1 cellular context compared by ENCODE assay signal in the genomic region with DNA sequence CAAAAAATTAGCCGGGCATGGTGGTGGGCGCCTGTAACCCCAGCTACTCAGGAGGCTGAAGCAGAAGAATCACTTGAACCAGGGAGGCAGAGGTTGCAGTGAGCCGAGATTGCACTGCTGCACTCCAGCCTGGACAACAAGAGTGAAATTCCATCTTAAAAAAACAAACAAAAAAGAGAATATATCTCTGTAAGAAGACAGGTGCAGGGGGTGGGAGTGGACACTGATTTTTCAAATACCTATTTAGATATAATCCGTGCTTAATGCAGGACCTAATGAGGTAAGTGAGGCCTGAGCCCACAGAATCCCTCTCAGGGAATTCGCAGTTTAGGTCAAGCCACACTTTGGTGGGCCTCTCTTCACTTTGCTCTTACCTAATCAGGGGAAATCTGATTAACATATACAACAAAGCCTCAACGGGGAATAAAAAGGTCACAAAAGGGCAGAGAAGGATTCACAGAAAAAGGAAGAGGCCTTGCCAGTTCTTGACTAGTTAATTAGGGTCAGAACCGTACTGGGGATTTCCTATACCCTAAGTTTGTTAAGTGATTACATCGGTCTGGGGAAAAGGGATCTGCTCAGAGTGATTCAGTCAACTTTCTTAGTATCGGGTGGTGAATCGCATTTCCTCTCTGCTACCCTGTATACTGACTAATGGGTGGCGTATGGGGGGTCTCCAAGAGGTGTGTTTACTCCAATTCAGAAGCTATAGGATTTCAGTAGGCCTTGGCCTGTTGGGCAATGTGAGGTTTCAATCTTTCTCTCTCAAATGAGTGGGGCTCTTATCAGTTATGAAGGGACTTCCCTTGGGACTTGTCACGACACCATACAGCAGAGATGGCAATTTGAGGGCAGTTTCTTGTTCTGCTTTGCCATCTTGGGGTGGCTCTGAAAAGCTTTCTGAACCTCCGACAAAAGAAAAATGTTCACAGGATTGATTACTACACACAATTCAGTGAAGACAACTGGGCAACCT.
TF ChIP-seq lines count a peak whose summit lies in the region.

No MANE protein-coding gene starts in this region.

TF ChIP-seq in K562, 482 proteins besides CTCF, POLR2A, EP300 and RAD21 (continued from another document):
- TF ChIP-seq CTBP1 (IDR thresholded peaks at IDR 0.05; ENCODE audit: borderline replicate concordance) (0 out of 2 replicates have a peak, but pooled peaks have one; percentile 21), PCBP1 (IDR thresholded peaks at IDR 0.05; ENCODE audit: low read depth, low read length, poor library complexity, severe bottlenecking) (no peak), ERF (CRISPR knock-in tag; IDR thresholded peaks at IDR 0.05) (0 out of 2 replicates have a peak, but pooled peaks have one; percentile 29), GABPB2 (CRISPR knock-in tag; conservative IDR thresholded peaks at IDR 0.05) (no peak), MYNN (IDR thresholded peaks at IDR 0.05) (0 out of 2 replicates have a peak, but pooled peaks have one; percentile 27), MYNN (CRISPR knock-in tag; IDR thresholded peaks at IDR 0.05) (no peak), CBX3 (IDR thresholded peaks at IDR 0.05; ENCODE audit: borderline replicate concordance in 1 of 2, low read length in 2 of 2) (no peak), ZNF75A (CRISPR knock-in tag; IDR thresholded peaks at IDR 0.05) (no peak), NFATC3 (IDR thresholded peaks at IDR 0.05) (0 out of 2 replicates have a peak, but pooled peaks have one; percentile 6), ZBTB1 (CRISPR knock-in tag; IDR thresholded peaks at IDR 0.05; ENCODE audit: borderline replicate concordance, low read depth) (no peak), TAL1 (IDR thresholded peaks at IDR 0.05) (no peak), CHCHD3 (CRISPR knock-in tag; IDR thresholded peaks at IDR 0.05) (no peak), ZNF124 (CRISPR knock-in tag; IDR thresholded peaks at IDR 0.05) (no peak), GABPB1 (CRISPR knock-in tag; IDR thresholded peaks at IDR 0.05) (no peak), XRCC4 (IDR thresholded peaks at IDR 0.05; ENCODE audit: extremely low read depth, insufficient read depth, insufficient read length) (no peak), ZNF3 (CRISPR knock-in tag; IDR thresholded peaks at IDR 0.05) (no peak), ZBTB7A (IDR thresholded peaks at IDR 0.05; ENCODE audit: borderline replicate concordance, control insufficient read depth, low read depth, low read length) (no peak), ZNF707 (CRISPR knock-in tag; conservative IDR thresholded peaks at IDR 0.05) (no peak), ETV6 (IDR thresholded peaks at IDR 0.05; ENCODE audit: borderline replicate concordance in 1 of 2, low read depth in 2 of 2, low read length in 1 of 2) (no peak), ETV6 (CRISPR knock-in tag; IDR thresholded peaks at IDR 0.05; ENCODE audit: borderline replicate concordance) (no peak)
- TF ChIP-seq, protein P1, sequence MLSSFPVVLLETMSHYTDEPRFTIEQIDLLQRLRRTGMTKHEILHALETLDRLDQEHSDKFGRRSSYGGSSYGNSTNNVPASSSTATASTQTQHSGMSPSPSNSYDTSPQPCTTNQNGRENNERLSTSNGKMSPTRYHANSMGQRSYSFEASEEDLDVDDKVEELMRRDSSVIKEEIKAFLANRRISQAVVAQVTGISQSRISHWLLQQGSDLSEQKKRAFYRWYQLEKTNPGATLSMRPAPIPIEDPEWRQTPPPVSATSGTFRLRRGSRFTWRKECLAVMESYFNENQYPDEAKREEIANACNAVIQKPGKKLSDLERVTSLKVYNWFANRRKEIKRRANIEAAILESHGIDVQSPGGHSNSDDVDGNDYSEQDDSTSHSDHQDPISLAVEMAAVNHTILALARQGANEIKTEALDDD (IDR thresholded peaks at IDR 0.05) = peak; percentile 83
- TF ChIP-seq, protein P2, sequence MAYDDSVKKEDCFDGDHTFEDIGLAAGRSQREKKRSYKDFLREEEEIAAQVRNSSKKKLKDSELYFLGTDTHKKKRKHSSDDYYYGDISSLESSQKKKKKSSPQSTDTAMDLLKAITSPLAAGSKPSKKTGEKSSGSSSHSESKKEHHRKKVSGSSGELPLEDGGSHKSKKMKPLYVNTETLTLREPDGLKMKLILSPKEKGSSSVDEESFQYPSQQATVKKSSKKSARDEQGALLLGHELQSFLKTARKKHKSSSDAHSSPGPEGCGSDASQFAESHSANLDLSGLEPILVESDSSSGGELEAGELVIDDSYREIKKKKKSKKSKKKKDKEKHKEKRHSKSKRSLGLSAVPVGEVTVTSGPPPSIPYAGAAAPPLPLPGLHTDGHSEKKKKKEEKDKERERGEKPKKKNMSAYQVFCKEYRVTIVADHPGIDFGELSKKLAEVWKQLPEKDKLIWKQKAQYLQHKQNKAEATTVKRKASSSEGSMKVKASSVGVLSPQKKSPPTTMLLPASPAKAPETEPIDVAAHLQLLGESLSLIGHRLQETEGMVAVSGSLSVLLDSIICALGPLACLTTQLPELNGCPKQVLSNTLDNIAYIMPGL (CRISPR knock-in tag; IDR thresholded peaks at IDR 0.05) = no peak
- TF ChIP-seq, protein P3, sequence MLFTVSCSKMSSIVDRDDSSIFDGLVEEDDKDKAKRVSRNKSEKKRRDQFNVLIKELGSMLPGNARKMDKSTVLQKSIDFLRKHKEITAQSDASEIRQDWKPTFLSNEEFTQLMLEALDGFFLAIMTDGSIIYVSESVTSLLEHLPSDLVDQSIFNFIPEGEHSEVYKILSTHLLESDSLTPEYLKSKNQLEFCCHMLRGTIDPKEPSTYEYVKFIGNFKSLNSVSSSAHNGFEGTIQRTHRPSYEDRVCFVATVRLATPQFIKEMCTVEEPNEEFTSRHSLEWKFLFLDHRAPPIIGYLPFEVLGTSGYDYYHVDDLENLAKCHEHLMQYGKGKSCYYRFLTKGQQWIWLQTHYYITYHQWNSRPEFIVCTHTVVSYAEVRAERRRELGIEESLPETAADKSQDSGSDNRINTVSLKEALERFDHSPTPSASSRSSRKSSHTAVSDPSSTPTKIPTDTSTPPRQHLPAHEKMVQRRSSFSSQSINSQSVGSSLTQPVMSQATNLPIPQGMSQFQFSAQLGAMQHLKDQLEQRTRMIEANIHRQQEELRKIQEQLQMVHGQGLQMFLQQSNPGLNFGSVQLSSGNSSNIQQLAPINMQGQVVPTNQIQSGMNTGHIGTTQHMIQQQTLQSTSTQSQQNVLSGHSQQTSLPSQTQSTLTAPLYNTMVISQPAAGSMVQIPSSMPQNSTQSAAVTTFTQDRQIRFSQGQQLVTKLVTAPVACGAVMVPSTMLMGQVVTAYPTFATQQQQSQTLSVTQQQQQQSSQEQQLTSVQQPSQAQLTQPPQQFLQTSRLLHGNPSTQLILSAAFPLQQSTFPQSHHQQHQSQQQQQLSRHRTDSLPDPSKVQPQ (CRISPR knock-in tag; IDR thresholded peaks at IDR 0.05; ENCODE audit: borderline replicate concordance) = no peak
- TF ChIP-seq, protein P4, sequence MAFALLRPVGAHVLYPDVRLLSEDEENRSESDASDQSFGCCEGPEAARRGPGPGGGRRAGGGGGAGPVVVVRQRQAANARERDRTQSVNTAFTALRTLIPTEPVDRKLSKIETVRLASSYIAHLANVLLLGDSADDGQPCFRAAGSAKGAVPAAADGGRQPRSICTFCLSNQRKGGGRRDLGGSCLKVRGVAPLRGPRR (CRISPR knock-in tag; IDR thresholded peaks at IDR 0.05) = no peak
- TF ChIP-seq, protein P5, sequence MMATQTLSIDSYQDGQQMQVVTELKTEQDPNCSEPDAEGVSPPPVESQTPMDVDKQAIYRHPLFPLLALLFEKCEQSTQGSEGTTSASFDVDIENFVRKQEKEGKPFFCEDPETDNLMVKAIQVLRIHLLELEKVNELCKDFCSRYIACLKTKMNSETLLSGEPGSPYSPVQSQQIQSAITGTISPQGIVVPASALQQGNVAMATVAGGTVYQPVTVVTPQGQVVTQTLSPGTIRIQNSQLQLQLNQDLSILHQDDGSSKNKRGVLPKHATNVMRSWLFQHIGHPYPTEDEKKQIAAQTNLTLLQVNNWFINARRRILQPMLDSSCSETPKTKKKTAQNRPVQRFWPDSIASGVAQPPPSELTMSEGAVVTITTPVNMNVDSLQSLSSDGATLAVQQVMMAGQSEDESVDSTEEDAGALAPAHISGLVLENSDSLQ (IDR thresholded peaks at IDR 0.05) = no peak
TF ChIP-seq in K562: peak in this region for 33.
